12 cellular contexts compared by ENCODE assay signal in the genomic region with DNA sequence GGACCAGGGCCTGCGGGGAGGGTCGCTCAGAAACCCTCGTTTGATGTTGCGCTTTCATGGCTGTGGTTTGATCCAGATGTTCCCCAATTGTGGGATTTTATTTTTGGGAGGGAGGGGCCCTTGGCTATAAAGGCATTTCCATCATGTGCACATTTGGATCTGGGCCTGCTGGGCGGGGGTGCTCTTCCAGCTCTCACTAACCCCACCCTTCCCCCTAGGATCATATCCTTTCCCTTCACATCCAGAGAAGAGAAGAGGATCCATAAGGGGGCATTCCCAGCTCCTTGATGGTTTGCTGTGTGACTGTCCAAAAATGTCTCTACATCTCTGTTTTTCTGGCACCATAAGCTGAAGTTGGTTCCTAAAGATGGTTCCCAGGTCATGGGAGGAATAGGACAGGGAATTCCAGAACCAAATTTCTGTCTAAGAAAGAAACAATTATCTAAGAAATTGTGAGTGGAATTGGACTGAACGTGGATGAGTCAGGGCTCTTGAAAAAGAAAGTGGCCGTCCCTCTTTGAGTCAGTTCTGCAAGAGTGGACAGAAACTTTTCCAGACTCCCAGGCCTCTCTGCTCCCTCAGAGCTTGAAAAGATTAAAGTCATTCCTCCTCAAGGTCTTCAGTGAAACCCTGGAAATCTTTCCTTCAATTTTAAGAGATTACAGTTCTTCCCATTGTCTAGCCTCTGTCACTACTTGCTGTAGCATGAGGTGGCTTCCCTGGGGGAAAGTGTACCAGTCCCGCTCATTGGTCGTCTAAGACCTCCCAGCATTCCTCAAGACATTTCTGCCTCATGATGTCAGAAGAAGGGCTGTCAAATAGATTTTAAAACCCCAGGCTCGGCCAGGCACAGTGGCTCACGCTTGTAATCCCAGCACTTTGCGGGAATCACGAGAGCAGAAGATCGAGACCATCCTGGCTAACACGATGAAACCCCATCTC. TPM values are rescaled to one million over a fixed set of nuclear protein-coding genes. Genes with fewer than 3 reads are reported as not detected.
A peak's percentile ranks its signal among the peaks of the same experiment; 100 is the strongest.
DNase-seq lines count a peak whose midpoint lies in the region; ATAC-seq and TF ChIP-seq lines count a peak whose summit lies in the region.
"Had no signal": no experiment of that assay in that cellular context is flagged by ENCODE, and none has a peak within 500 bp of the region (broad histone marks: within the 10 kb centered on the region; RNA-seq: fewer than 3 reads in every experiment).

No MANE protein-coding gene starts in this region.

- ATAC-seq in HG03159 (IDR thresholded peaks at IDR 0.05; ENCODE audit: unreplicated experiment): no peak
- ATAC-seq: activated naive CD4-positive, alpha-beta T cell treated with anti-CD3 and anti-CD28 coated beads, Interleukin-2, amount 50 U/mL, for 72 hours had no signal

- H3K9ac ChIP-seq in stomach smooth muscle (ENCODE audit: low read length in 2 of 2): no peak overlapping the region
- H3K9ac ChIP-seq: SK-N-SH had no signal

- H3K27me3 ChIP-seq in kidney epithelial cell (ENCODE audit: control insufficient read depth, insufficient read depth, low read length): peaks cover 32% of the 10 kb centered on the region
- peaks cover 0 to 2% of the 10 kb centered on the region in 2 donors for H3K27me3 ChIP-seq in stomach smooth muscle (ENCODE audit: control insufficient read depth in 1 of 2, insufficient read depth in 2 of 2, low read length in 2 of 2)

- peaks cover 79% of the 10 kb centered on the region for H3K27me3 Mint-ChIP-seq in chondrocyte (ENCODE audit: low read depth)

- no peaks in the 10 kb centered on the region for H3K36me3 ChIP-seq in kidney epithelial cell (ENCODE audit: control insufficient read depth, insufficient read depth, low read length)
- H3K36me3 ChIP-seq in stomach smooth muscle (ENCODE audit: control insufficient read depth in 2 of 2, insufficient read depth in 2 of 2, low read length in 2 of 2): no peaks in the 10 kb centered on the region

- H3K27ac ChIP-seq in stomach smooth muscle (ENCODE audit: low read length): peak overlapping the region; percentile 18

- no peak overlapping the region for H3K4me3 Mint-ChIP-seq in chondrocyte (ENCODE audit: unreplicated experiment)
- H3K4me3 Mint-ChIP-seq: activated CD4-positive, alpha-beta T cell treated with anti-CD3 and anti-CD28 coated beads, Interleukin-2, amount 10 ng/mL, durations not matched to agents 24 days and 14 days had no signal

- DNase-seq in ELR (ENCODE audit: low read depth) (peak; percentile 72), chondrocyte (ENCODE audit: low spot score) (peak; percentile 38), kidney epithelial cell (ENCODE audit: low read depth) (peak; percentile 4), DMS53 (lab: John Stamatoyannopoulos, UW) (no peak), NCI-H1417 treated with DMSO at 0.1 percent for 48 hours (lab: John Stamatoyannopoulos, UW) (no peak), NCI-H2107 treated with DMSO at 0.1 percent for 48 hours (lab: John Stamatoyannopoulos, UW; ENCODE audit: unreplicated experiment) (no peak)
- DNase-seq: activated CD4-positive, alpha-beta T cell treated with anti-CD3 and anti-CD28 coated beads, Interleukin-2, amount 10 ng/mL, durations not matched to agents 24 days and 14 days; NCI-H1092; SK-N-SH had no signal

- no peak overlapping the region for H3K27ac Mint-ChIP-seq in chondrocyte (ENCODE audit: unreplicated experiment)
- H3K27ac Mint-ChIP-seq: activated CD4-positive, alpha-beta T cell treated with anti-CD3 and anti-CD28 coated beads, Interleukin-2, amount 10 ng/mL, durations not matched to agents 24 days and 14 days; activated naive CD4-positive, alpha-beta T cell treated with anti-CD3 and anti-CD28 coated beads, Interleukin-2, amount 50 U/mL, for 72 hours had no signal

- H3K36me3 Mint-ChIP-seq in chondrocyte (ENCODE audit: low read depth): no peaks in the 10 kb centered on the region
- H3K36me3 Mint-ChIP-seq: activated naive CD4-positive, alpha-beta T cell treated with anti-CD3 and anti-CD28 coated beads, Interleukin-2, amount 50 U/mL, for 72 hours had no signal

- H3K4me1 ChIP-seq in stomach smooth muscle (ENCODE audit: control insufficient read depth, insufficient read depth, low read length): peaks cover 16% of the 10 kb centered on the region

- H3K9me3 ChIP-seq in stomach smooth muscle (ENCODE audit: control insufficient read depth in 2 of 2, low read length in 2 of 2): no peaks in the 10 kb centered on the region
- H3K9me3 ChIP-seq: SK-N-SH had no signal

- TF ChIP-seq CTCF in chondrocyte (IDR thresholded peaks at IDR 0.05) (no peak), kidney epithelial cell (IDR thresholded peaks at IDR 0.05; ENCODE audit: insufficient read depth, low read length, poor library complexity, severe bottlenecking) (no peak)

- no peaks in the 10 kb centered on the region for H3K9me3 Mint-ChIP-seq in chondrocyte (ENCODE audit: low read depth)
- H3K9me3 Mint-ChIP-seq: activated CD4-positive, alpha-beta T cell treated with anti-CD3 and anti-CD28 coated beads, Interleukin-2, amount 10 ng/mL, durations not matched to agents 24 days and 14 days; activated naive CD4-positive, alpha-beta T cell treated with anti-CD3 and anti-CD28 coated beads, Interleukin-2, amount 50 U/mL, for 72 hours had no signal

- no peaks in the 10 kb centered on the region for H3K4me1 Mint-ChIP-seq in chondrocyte (ENCODE audit: low read depth)
- H3K4me1 Mint-ChIP-seq: activated CD4-positive, alpha-beta T cell treated with anti-CD3 and anti-CD28 coated beads, Interleukin-2, amount 10 ng/mL, durations not matched to agents 24 days and 14 days had no signal

- no peak overlapping the region for H3K4me3 ChIP-seq in kidney epithelial cell (ENCODE audit: low read depth, low read length)
- no peak overlapping the region for H3K4me3 ChIP-seq in stomach smooth muscle (ENCODE audit: low read length in 2 of 2)

RNA-seq across cellular contexts. Expression of gene SMUG1, which starts 47.0 kb away (rescaled TPM):
- 21.1 to 28.7 TPM (median 23.6 TPM) in 3 replicates for total RNA-seq in chondrocyte
- total RNA-seq in kidney epithelial cell: 66.5 and 67.1 TPM in 2 replicates

Comparison
In these comparisons a context has a peak if more than half of its experiments do, and no peak if none do; other contexts are left out.
1. DNase-seq: peak in ELR (single experiment), chondrocyte (single experiment) and kidney epithelial cell (single experiment); none in DMS53 (single experiment), NCI-H1417 treated with DMSO at 0.1 percent for 48 hours (single experiment) and NCI-H2107 treated with DMSO at 0.1 percent for 48 hours (single experiment).